2 cellular contexts compared by ENCODE assay signal in genomic region chr17:35889818-35890773, GRCh38.
TF ChIP-seq lines count a peak whose summit lies in the region.

No MANE protein-coding gene starts in this region.

TF ChIP-seq in liver, 16 proteins besides CTCF, POLR2A, EP300 and RAD21:
- TF ChIP-seq JUND (IDR thresholded peaks at IDR 0.05) (no peak), YY1 (IDR thresholded peaks at IDR 0.05) (peak; percentile 45)

TF ChIP-seq in HepG2, 621 proteins besides CTCF, POLR2A, EP300 and RAD21:
- TF ChIP-seq TEF (CRISPR knock-in tag; IDR thresholded peaks at IDR 0.05) (no peak), NFYB (CRISPR knock-in tag; IDR thresholded peaks at IDR 0.05) (no peak), ZEB1 (IDR thresholded peaks at IDR 0.05; ENCODE audit: insufficient replicate concordance, low read depth) (no peak), SNAPC2 (CRISPR knock-in tag; IDR thresholded peaks at IDR 0.05) (no peak), ZFP36L2 (CRISPR knock-in tag; IDR thresholded peaks at IDR 0.05) (no peak), ZNF580 (CRISPR knock-in tag; IDR thresholded peaks at IDR 0.05; ENCODE audit: borderline replicate concordance, low read depth) (no peak), ZNF639 (CRISPR knock-in tag; conservative IDR thresholded peaks at IDR 0.05) (no peak), ZNF281 (CRISPR knock-in tag; IDR thresholded peaks at IDR 0.05; ENCODE audit: borderline replicate concordance) (no peak), ZSCAN12 (CRISPR knock-in tag; IDR thresholded peaks at IDR 0.05) (no peak), MIXL1 (CRISPR knock-in tag; IDR thresholded peaks at IDR 0.05) (no peak), TSC22D2 (CRISPR knock-in tag; IDR thresholded peaks at IDR 0.05; ENCODE audit: borderline replicate concordance) (no peak), TAF1 (CRISPR knock-in tag; IDR thresholded peaks at IDR 0.05) (no peak), CBFB (CRISPR knock-in tag; IDR thresholded peaks at IDR 0.05) (no peak), ZFP82 (CRISPR knock-in tag; IDR thresholded peaks at IDR 0.05; ENCODE audit: borderline replicate concordance) (no peak), ZNF710 (CRISPR knock-in tag; IDR thresholded peaks at IDR 0.05; ENCODE audit: borderline replicate concordance) (no peak), KLF16 (CRISPR knock-in tag; IDR thresholded peaks at IDR 0.05) (no peak), ZBTB10 (CRISPR knock-in tag; IDR thresholded peaks at IDR 0.05; ENCODE audit: borderline replicate concordance) (no peak), ZSCAN21 (CRISPR knock-in tag; IDR thresholded peaks at IDR 0.05; ENCODE audit: borderline replicate concordance) (no peak), RAD51 (IDR thresholded peaks at IDR 0.05; ENCODE audit: borderline replicate concordance) (no peak), BRCA1 (CRISPR knock-in tag; IDR thresholded peaks at IDR 0.05) (no peak)
TF ChIP-seq in HepG2: peak in this region for 0.
